ENCODE assay signal across 1 cellular context in the genomic region with DNA sequence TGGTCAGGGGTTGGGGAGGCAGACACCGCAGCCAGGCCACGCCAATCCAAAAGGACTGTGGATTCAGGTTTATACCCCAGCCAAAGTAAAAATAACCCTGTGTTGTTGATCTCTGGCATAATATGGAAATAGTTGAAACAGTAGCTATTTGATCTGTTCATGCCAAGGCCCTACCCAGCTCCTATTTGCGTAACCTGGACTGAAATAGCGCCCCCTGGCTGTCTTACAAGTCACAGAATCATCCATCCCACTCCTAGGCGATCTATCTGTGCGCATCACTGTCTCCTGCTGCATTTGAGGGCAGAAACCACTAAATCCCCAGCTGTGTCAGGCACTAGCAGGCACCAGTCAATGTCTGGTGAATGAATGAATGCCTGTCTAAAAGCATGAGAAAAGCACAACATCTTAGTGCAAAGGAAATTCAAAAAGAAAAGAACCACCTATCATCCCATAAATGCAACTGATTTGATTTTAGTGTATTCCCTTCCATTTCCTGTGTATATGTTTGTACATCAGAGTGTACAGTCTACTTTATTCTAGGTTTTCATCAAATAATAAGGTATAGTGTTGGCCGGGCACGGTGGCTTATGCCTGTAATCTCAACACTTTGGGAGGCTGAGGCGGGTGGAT.
TF ChIP-seq lines count a peak whose summit lies in the region.

No MANE protein-coding gene starts in this region.

TF ChIP-seq in K562, 482 proteins besides CTCF, POLR2A, EP300 and RAD21 (continued from another document):
- TF ChIP-seq, protein P1, sequence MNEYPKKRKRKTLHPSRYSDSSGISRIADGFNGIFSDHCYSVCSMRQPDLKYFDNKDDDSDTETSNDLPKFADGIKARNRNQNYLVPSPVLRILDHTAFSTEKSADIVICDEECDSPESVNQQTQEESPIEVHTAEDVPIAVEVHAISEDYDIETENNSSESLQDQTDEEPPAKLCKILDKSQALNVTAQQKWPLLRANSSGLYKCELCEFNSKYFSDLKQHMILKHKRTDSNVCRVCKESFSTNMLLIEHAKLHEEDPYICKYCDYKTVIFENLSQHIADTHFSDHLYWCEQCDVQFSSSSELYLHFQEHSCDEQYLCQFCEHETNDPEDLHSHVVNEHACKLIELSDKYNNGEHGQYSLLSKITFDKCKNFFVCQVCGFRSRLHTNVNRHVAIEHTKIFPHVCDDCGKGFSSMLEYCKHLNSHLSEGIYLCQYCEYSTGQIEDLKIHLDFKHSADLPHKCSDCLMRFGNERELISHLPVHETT (CRISPR knock-in tag; conservative IDR thresholded peaks at IDR 0.05 in 1 of 2, IDR thresholded peaks at IDR 0.05 in 1 of 2): no peak
- no peak for TF ChIP-seq ZNF785 (CRISPR knock-in tag; IDR thresholded peaks at IDR 0.05)
- TF ChIP-seq SMC3 (conservative IDR thresholded peaks at IDR 0.05; ENCODE audit: insufficient read depth, low read depth, low read length): peak; percentile 61
- TF ChIP-seq, protein P2, sequence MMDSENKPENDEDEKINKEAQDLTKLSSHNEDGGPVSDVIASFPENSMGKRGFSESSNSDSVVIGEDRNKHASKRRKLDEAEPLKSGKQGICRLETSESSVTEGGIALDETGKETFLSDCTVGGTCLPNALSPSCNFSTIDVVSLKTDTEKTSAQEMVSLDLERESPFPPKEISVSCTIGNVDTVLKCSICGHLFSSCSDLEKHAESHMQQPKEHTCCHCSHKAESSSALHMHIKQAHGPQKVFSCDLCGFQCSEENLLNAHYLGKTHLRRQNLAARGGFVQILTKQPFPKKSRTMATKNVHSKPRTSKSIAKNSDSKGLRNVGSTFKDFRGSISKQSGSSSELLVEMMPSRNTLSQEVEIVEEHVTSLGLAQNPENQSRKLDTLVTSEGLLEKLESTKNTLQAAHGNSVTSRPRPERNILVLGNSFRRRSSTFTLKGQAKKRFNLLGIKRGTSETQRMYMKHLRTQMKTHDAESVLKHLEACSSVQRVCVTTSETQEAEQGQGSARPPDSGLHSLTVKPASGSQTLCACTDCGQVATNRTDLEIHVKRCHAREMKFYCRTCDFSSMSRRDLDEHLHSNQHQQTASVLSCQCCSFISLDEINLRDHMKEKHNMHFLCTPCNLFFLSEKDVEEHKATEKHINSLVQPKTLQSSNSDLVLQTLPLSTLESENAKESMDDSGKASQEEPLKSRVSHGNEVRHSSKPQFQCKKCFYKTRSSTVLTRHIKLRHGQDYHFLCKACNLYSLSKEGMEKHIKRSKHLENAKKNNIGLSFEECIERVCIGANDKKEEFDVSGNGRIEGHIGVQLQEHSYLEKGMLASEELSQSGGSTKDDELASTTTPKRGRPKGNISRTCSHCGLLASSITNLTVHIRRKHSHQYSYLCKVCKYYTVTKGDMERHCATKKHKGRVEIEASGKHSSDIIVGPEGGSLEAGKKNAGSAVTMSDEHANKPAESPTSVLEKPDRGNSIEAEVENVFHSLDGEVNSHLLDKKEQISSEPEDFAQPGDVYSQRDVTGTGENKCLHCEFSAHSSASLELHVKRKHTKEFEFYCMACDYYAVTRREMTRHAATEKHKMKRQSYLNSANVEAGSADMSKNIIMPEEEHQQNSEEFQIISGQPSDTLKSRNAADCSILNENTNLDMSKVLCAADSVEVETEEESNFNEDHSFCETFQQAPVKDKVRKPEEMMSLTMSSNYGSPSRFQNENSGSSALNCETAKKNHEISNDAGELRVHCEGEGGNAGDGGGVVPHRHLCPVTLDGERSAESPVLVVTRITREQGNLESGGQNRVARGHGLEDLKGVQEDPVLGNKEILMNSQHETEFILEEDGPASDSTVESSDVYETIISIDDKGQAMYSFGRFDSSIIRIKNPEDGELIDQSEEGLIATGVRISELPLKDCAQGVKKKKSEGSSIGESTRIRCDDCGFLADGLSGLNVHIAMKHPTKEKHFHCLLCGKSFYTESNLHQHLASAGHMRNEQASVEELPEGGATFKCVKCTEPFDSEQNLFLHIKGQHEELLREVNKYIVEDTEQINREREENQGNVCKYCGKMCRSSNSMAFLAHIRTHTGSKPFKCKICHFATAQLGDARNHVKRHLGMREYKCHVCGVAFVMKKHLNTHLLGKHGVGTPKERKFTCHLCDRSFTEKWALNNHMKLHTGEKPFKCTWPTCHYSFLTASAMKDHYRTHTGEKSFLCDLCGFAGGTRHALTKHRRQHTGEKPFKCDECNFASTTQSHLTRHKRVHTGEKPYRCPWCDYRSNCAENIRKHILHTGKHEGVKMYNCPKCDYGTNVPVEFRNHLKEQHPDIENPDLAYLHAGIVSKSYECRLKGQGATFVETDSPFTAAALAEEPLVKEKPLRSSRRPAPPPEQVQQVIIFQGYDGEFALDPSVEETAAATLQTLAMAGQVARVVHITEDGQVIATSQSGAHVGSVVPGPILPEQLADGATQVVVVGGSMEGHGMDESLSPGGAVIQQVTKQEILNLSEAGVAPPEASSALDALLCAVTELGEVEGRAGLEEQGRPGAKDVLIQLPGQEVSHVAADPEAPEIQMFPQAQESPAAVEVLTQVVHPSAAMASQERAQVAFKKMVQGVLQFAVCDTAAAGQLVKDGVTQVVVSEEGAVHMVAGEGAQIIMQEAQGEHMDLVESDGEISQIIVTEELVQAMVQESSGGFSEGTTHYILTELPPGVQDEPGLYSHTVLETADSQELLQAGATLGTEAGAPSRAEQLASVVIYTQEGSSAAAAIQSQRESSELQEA (IDR thresholded peaks at IDR 0.05; ENCODE audit: low read depth): no peak
- TF ChIP-seq MCM3 (IDR thresholded peaks at IDR 0.05): no peak
- TF ChIP-seq ZNF140 (CRISPR knock-in tag; IDR thresholded peaks at IDR 0.05): no peak
